In genomic region chr3:135155228-135155627, GRCh38 we compare ENCODE assay signal across 18 cellular contexts.
"Had no signal": no experiment of that assay in that cellular context is flagged by ENCODE, and none has a peak within 500 bp of the region (broad histone marks: within the 10 kb centered on the region; RNA-seq: fewer than 3 reads in every experiment).

No MANE protein-coding gene starts in this region.

- H3K4me1 ChIP-seq: esophagus muscularis mucosa, gastrocnemius medialis, left lung, lower lobe of right lung, sigmoid colon, testis, tibial nerve had no signal

- H3K4me3 ChIP-seq: esophagus muscularis mucosa, gastrocnemius medialis, left lung, lower lobe of right lung, sigmoid colon, skin epidermis, testis, tibial nerve had no signal

- ATAC-seq: effector memory CD8-positive, alpha-beta T cell; gastrocnemius medialis; left lung; lower lobe of right lung; natural killer cell; stimulated activated naive B cell treated with anti-CD40 and anti-IgM and Interleukin-4, amounts not matched to agents 10 μg/mL and 1 μg/mL and 100 μg/mL, for 72 hours had no signal

- DNase-seq: effector memory CD8-positive, alpha-beta T cell; gastrocnemius medialis; glutamatergic neuron; islet precursor cell; left lung; lower lobe of right lung; natural killer cell; posterior cingulate gyrus; sigmoid colon; stimulated activated CD4-positive, alpha-beta T cell treated with anti-CD3 and anti-CD28 coated beads, Interleukin-2, amount 100 ng/mL, for 24 hours; stimulated activated CD4-positive, alpha-beta T cell treated with anti-CD3 and anti-CD28 coated beads, Interleukin-4, amount 100 ng/mL, for 4 hours; stimulated activated naive B cell treated with anti-CD40 and anti-IgM and Interleukin-4, amounts not matched to agents 10 μg/mL and 1 μg/mL and 100 μg/mL, for 72 hours; stimulated activated naive CD8-positive, alpha-beta T cell treated with anti-CD3 and anti-CD28 coated beads, Interleukin-15, amount 100 ng/mL, for 72 hours; testis had no signal

- H3K27me3 ChIP-seq: esophagus muscularis mucosa, gastrocnemius medialis, left lung, sigmoid colon, testis, tibial nerve had no signal

- H3K36me3 ChIP-seq: esophagus muscularis mucosa, gastrocnemius medialis, left lung, lower lobe of right lung, tibial nerve had no signal

- H3K27ac ChIP-seq: epithelial cell of prostate, esophagus muscularis mucosa, gastrocnemius medialis, left lung, lower lobe of right lung, sigmoid colon, skin epidermis, testis, tibial nerve had no signal

- H3K9me3 ChIP-seq: esophagus muscularis mucosa, gastrocnemius medialis, left lung, lower lobe of right lung, sigmoid colon, testis, tibial nerve had no signal
